In the genomic region with DNA sequence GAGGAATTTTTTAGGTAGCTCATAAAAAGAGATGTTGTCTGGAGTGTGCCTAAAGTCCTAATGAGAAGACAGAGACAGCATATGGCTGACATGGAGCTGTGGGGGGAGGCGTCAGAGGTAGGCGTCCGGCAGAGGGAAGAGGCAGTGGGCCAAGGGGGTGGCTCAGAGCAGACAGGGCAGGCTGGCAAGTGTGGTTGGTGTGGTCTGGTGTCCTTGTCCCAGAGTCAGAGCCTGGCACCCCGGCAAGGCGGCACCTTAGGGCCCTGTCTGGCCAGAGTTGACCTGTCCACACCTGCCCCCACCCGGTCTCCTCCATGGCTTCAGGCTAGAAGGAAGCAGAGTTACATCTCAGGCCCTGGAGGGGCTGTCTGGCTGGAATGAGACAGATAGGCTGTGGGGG, we compare ENCODE assay signal across 24 cellular contexts.
A peak's percentile ranks its signal among the peaks of the same experiment; 100 is the strongest.
DNase-seq lines count a peak whose midpoint lies in the region; ATAC-seq and TF ChIP-seq lines count a peak whose summit lies in the region.
"Had no signal": no experiment of that assay in that cellular context is flagged by ENCODE, and none has a peak within 500 bp of the region (broad histone marks: within the 10 kb centered on the region; RNA-seq: fewer than 3 reads in every experiment).

No MANE protein-coding gene starts in this region.

- H3K36me3 ChIP-seq in left ventricle myocardium inferior (no peaks in the 10 kb centered on the region), GM23338 (ENCODE audit: insufficient read depth) (no peaks in the 10 kb centered on the region)
- H3K36me3 ChIP-seq: BLaER1 treated with 17β-estradiol and CSF1 and Interleukin-3, amounts not matched to agents 10 nM and 100 nM; brain microvascular endothelial cell; upper lobe of right lung had no signal

- ATAC-seq in left cardiac atrium (no peak), right cardiac atrium (no peak), GM23338 (no peak)
- ATAC-seq: activated T-cell treated with anti-CD3 and anti-CD28 coated beads, Interleukin-2, amount 50 U/mL, for 72 hours; HCT116; K562; upper lobe of right lung had no signal

- no peaks in the 10 kb centered on the region for H3K79me2 ChIP-seq in GM23338 (replicated peaks; ENCODE audit: insufficient read depth)

- H3K4me3 ChIP-seq in left ventricle myocardium inferior = no peak overlapping the region
- no peak overlapping the region for H3K4me3 ChIP-seq in right cardiac atrium (ENCODE audit: low read length)
- H3K4me3 ChIP-seq in GM23338 = no peak overlapping the region
- H3K4me3 ChIP-seq: BLaER1 treated with 17β-estradiol and CSF1 and Interleukin-3, amounts not matched to agents 10 nM and 100 nM; K562; upper lobe of right lung had no signal

- H3K4me1 Mint-ChIP-seq in progenitor cell of endocrine pancreas (ENCODE audit: low read depth) (no peaks in the 10 kb centered on the region), GM23338 (0 out of 3 replicates have a peak, but pooled peaks cover 2% of the 10 kb centered on the region)

- no peaks in the 10 kb centered on the region for H3K9me2 ChIP-seq in GM23338 (ENCODE audit: insufficient read depth)

- no peaks in the 10 kb centered on the region for H3K9me3 ChIP-seq in left ventricle myocardium inferior (replicated peaks)
- no peaks in the 10 kb centered on the region for H3K9me3 ChIP-seq in right cardiac atrium (ENCODE audit: control insufficient read depth, low read length)
- H3K9me3 ChIP-seq: BLaER1 treated with 17β-estradiol and CSF1 and Interleukin-3, amounts not matched to agents 10 nM and 100 nM; upper lobe of right lung had no signal

- no peak overlapping the region for H3K4me2 ChIP-seq in GM23338
- H3K4me2 ChIP-seq: BLaER1 treated with 17β-estradiol and CSF1 and Interleukin-3, amounts not matched to agents 10 nM and 100 nM had no signal

- TF ChIP-seq CTCF in left ventricle myocardium inferior (IDR thresholded peaks at IDR 0.05; ENCODE audit: borderline replicate concordance) (no peak), progenitor cell of endocrine pancreas (IDR thresholded peaks at IDR 0.05; ENCODE audit: unreplicated experiment) (no peak), GM23338 (conservative IDR thresholded peaks at IDR 0.05; ENCODE audit: low read depth in 2 of 2) (no peak)

- no peak overlapping the region for H2AFZ ChIP-seq in GM23338

- H3K9me3 Mint-ChIP-seq in progenitor cell of endocrine pancreas (ENCODE audit: low read depth) = no peaks in the 10 kb centered on the region
- H3K9me3 Mint-ChIP-seq in GM23338 = no peaks in the 10 kb centered on the region; the same call in 2 of the 3 replicates
- H3K9me3 Mint-ChIP-seq: activated naive CD4-positive, alpha-beta T cell treated with anti-CD3 and anti-CD28 coated beads for 36 hours; activated T-cell treated with anti-CD3 and anti-CD28 coated beads, Interleukin-2, amount 50 U/mL, for 72 hours had no signal

- H3K27ac ChIP-seq in left ventricle myocardium inferior (replicated peaks) (peak overlapping the region; percentile 84), right cardiac atrium (ENCODE audit: low read length) (peak overlapping the region; percentile 30), GM23338 (ENCODE audit: low read depth) (no peak overlapping the region)
- H3K27ac ChIP-seq: BLaER1 treated with 17β-estradiol and CSF1 and Interleukin-3, amounts not matched to agents 10 nM and 100 nM; upper lobe of right lung; VCaP had no signal

- 91% methylated on average over 6 of the region's 6 CpGs for WGBS in right cardiac atrium

- H4K20me1 ChIP-seq in GM23338 (replicated peaks; ENCODE audit: insufficient read depth) = no peaks in the 10 kb centered on the region
- H4K20me1 ChIP-seq: BLaER1 treated with 17β-estradiol and CSF1 and Interleukin-3, amounts not matched to agents 10 nM and 100 nM had no signal

- H3K4me1 ChIP-seq in left ventricle myocardium inferior (peaks cover 75% of the 10 kb centered on the region), right cardiac atrium (ENCODE audit: control insufficient read depth, insufficient read depth, low read length) (peaks cover 18% of the 10 kb centered on the region), GM23338 (ENCODE audit: insufficient read depth) (no peaks in the 10 kb centered on the region)
- H3K4me1 ChIP-seq: upper lobe of right lung had no signal

- DNase-seq in left ventricle myocardium inferior (no peak), left cardiac atrium (no peak), right cardiac atrium (no peak), progenitor cell of endocrine pancreas (ENCODE audit: low spot score, unreplicated experiment) (no peak), NCI-H345 treated with DMSO at 0.1 percent for 48 hours (lab: John Stamatoyannopoulos, UW; ENCODE audit: unreplicated experiment) (no peak), GM23338 (ENCODE audit: low spot score) (no peak), GOT3 (lab: John Stamatoyannopoulos, UW) (no peak)
- DNase-seq in activated CD4-positive, CD25-positive, alpha-beta regulatory T cell (lab: John Stamatoyannopoulos, UW) = no peak
- DNase-seq: activated CD4-positive, alpha-beta T cell treated with anti-CD3 and anti-CD28 coated beads for 48 hours; activated naive CD4-positive, alpha-beta T cell treated with anti-CD3 and anti-CD28 coated beads for 36 hours; activated T-cell treated with anti-CD3 and anti-CD28 coated beads, Interleukin-2, amount 50 U/mL, for 72 hours; brain microvascular endothelial cell; DMS79 treated with DMSO at 0.1 percent for 48 hours; GF-D8; mammary epithelial cell; NCI-H1417; NCI-H2081 treated with DMSO at 0.1 percent for 48 hours; NCI-H446; stimulated activated CD4-positive, alpha-beta T cell treated with anti-CD3 and anti-CD28 coated beads, Interleukin-2, amount 100 ng/mL, for 24 hours; upper lobe of right lung had no signal

- peaks cover 13% of the 10 kb centered on the region for H3K27me3 Mint-ChIP-seq in progenitor cell of endocrine pancreas
- H3K27me3 Mint-ChIP-seq in GM23338 (ENCODE audit: insufficient read depth, low read depth, poor library complexity) = no peaks in the 10 kb centered on the region

- H3K27me3 ChIP-seq in left ventricle myocardium inferior (ENCODE audit: low read depth) = no peaks in the 10 kb centered on the region
- no peaks in the 10 kb centered on the region for H3K27me3 ChIP-seq in right cardiac atrium (ENCODE audit: control insufficient read depth, insufficient read depth)
- H3K27me3 ChIP-seq in GM23338 (ENCODE audit: insufficient read depth) = no peaks in the 10 kb centered on the region
- H3K27me3 ChIP-seq: BLaER1 treated with 17β-estradiol and CSF1 and Interleukin-3, amounts not matched to agents 10 nM and 100 nM; brain microvascular endothelial cell; upper lobe of right lung had no signal

- peak overlapping the region; percentile 7 for H3K27ac Mint-ChIP-seq in progenitor cell of endocrine pancreas
- H3K27ac Mint-ChIP-seq in GM23338 = no peak overlapping the region
- H3K27ac Mint-ChIP-seq: activated naive CD4-positive, alpha-beta T cell treated with anti-CD3 and anti-CD28 coated beads for 36 hours; activated T-cell treated with anti-CD3 and anti-CD28 coated beads, Interleukin-2, amount 50 U/mL, for 72 hours had no signal

- H3F3A ChIP-seq in GM23338 (replicated peaks; ENCODE audit: low read depth) = no peaks in the 10 kb centered on the region

- H3K36me3 Mint-ChIP-seq in progenitor cell of endocrine pancreas (ENCODE audit: insufficient read depth) = no peaks in the 10 kb centered on the region
- H3K36me3 Mint-ChIP-seq in GM23338 (ENCODE audit: low read depth) = no peaks in the 10 kb centered on the region

- intact Hi-C loops in left ventricle myocardium inferior (cut with micrococcal nuclease) = no loop called here
- intact Hi-C loops in left cardiac atrium (cut with DNase I) = loop anchor here in 1 of 2 donors (10.0 kb wide), 1 partner anchor 174 kb away; no protein-coding TSS in a partner anchor
- intact Hi-C loops in right cardiac atrium (cut with DNase I) = no loop called here

- H3K4me3 Mint-ChIP-seq in progenitor cell of endocrine pancreas (ENCODE audit: low read depth) (no peak overlapping the region), GM23338 (no peak overlapping the region)
- H3K4me3 Mint-ChIP-seq: activated naive CD4-positive, alpha-beta T cell treated with anti-CD3 and anti-CD28 coated beads for 36 hours; activated T-cell treated with anti-CD3 and anti-CD28 coated beads, Interleukin-2, amount 50 U/mL, for 72 hours had no signal

TF ChIP-seq in GM23338, 12 proteins besides CTCF, POLR2A, EP300 and RAD21 (continues in another document):
- no peak for TF ChIP-seq ZNF114 (CRISPR knock-in tag; IDR thresholded peaks at IDR 0.05)
- TF ChIP-seq ZNF331 (CRISPR knock-in tag; IDR thresholded peaks at IDR 0.05; ENCODE audit: low read depth) = no peak
- TF ChIP-seq, protein P1, sequence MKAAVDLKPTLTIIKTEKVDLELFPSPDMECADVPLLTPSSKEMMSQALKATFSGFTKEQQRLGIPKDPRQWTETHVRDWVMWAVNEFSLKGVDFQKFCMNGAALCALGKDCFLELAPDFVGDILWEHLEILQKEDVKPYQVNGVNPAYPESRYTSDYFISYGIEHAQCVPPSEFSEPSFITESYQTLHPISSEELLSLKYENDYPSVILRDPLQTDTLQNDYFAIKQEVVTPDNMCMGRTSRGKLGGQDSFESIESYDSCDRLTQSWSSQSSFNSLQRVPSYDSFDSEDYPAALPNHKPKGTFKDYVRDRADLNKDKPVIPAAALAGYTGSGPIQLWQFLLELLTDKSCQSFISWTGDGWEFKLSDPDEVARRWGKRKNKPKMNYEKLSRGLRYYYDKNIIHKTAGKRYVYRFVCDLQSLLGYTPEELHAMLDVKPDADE (IDR thresholded peaks at IDR 0.05) = no peak
- TF ChIP-seq NANOG (IDR thresholded peaks at IDR 0.05; ENCODE audit: borderline replicate concordance) = no peak
- no peak for TF ChIP-seq EZH2phosphoT487 (IDR thresholded peaks at IDR 0.05; ENCODE audit: unreplicated experiment)
- TF ChIP-seq POLR2AphosphoS5 (IDR thresholded peaks at IDR 0.05; ENCODE audit: low read depth) = no peak
- TF ChIP-seq CREB1 (CRISPR knock-in tag; IDR thresholded peaks at IDR 0.05; ENCODE audit: low read depth) = no peak
